16 cellular contexts compared by ENCODE assay signal in genomic region chr7:121546632-121547340, GRCh38.
DNase-seq lines count a peak whose midpoint lies in the region; ATAC-seq, FAIRE-seq and TF ChIP-seq lines count a peak whose summit lies in the region.
"Had no signal": no experiment of that assay in that cellular context is flagged by ENCODE, and none has a peak within 500 bp of the region (broad histone marks: within the 10 kb centered on the region; RNA-seq: fewer than 3 reads in every experiment).

No MANE protein-coding gene starts in this region.

- 1% methylated on average over 4 of the region's 4 CpGs for WGBS in K562 (ENCODE audit: insufficient coverage, low coverage, missing lambda C conversion rate)

- no peaks in the 10 kb centered on the region for H3K27me3 ChIP-seq in K562 (ENCODE audit: control insufficient read depth in 2 of 2, insufficient read depth in 2 of 2, low read length in 2 of 2)
- H3K27me3 ChIP-seq in Karpas-422 (ENCODE audit: low read length) = no peaks in the 10 kb centered on the region
- H3K27me3 ChIP-seq: upper lobe of left lung had no signal

- H3K9me3 ChIP-seq in K562 (replicated peaks; ENCODE audit: control insufficient read depth, insufficient read depth, low read depth, low read length) = no peaks in the 10 kb centered on the region
- no peaks in the 10 kb centered on the region for H3K9me3 ChIP-seq in Karpas-422 (ENCODE audit: low read length)
- H3K9me3 ChIP-seq: upper lobe of left lung had no signal

- H3K36me3 ChIP-seq in K562 (ENCODE audit: control insufficient read depth, insufficient read depth, low read length) (no peaks in the 10 kb centered on the region), Karpas-422 (ENCODE audit: insufficient read depth, low read length) (no peaks in the 10 kb centered on the region)
- H3K36me3 ChIP-seq: upper lobe of left lung had no signal

- H4K20me1 ChIP-seq in K562 (replicated peaks; ENCODE audit: control insufficient read depth, insufficient read depth, low read length) (no peaks in the 10 kb centered on the region), Karpas-422 (ENCODE audit: insufficient read depth, low read depth, low read length) (no peaks in the 10 kb centered on the region)

- no peaks in the 10 kb centered on the region for H3K27me3 Mint-ChIP-seq in Calu3 (ENCODE audit: unreplicated experiment)
- H3K27me3 Mint-ChIP-seq in natural killer cell treated with Interleukin-12 subunit alpha and Interleukin-12 subunit beta and Interleukin-15 and Interleukin-18, amount 100 ng/mL, for 72 hours = no peaks in the 10 kb centered on the region

- H3K9me2 ChIP-seq in Karpas-422 (replicated peaks; ENCODE audit: insufficient read depth, low read length) = no peaks in the 10 kb centered on the region

- no peak overlapping the region for H3K27ac ChIP-seq in K562 (ENCODE audit: extremely low read depth, low read depth, low read length)
- H3K27ac ChIP-seq in Karpas-422 (ENCODE audit: low read length) = no peak overlapping the region
- H3K27ac ChIP-seq: coronary artery, upper lobe of left lung had no signal

- ATAC-seq in K562 (no peak), GM21360 (IDR thresholded peaks at IDR 0.05; ENCODE audit: unreplicated experiment) (no peak)
- ATAC-seq in natural killer cell treated with Interleukin-12 subunit alpha and Interleukin-12 subunit beta and Interleukin-15 and Interleukin-18, amount 100 ng/mL, for 72 hours = no peak

- POLR2A ChIA-PET in K562 (lab: Yijun Ruan, JAX) = interaction anchor here (0.6 to 1.6 kb wide), 3 partner anchors 12 to 185 kb away, joined by 3 to 6 read pairs (median 3); no protein-coding TSS in a partner anchor

- peaks cover 25% of the 10 kb centered on the region for H3K4me1 Mint-ChIP-seq in Calu3 (ENCODE audit: low read depth, unreplicated experiment)
- peaks cover 37 to 41% of the 10 kb centered on the region in 2 donors for H3K4me1 Mint-ChIP-seq in natural killer cell treated with Interleukin-12 subunit alpha and Interleukin-12 subunit beta and Interleukin-15 and Interleukin-18, amount 100 ng/mL, for 72 hours (ENCODE audit: low read depth in 2 of 2)

- intact Hi-C loops in Calu3 (cut with micrococcal nuclease; ENCODE audit: unreplicated experiment) = loop anchor here (1.0 to 10.0 kb wide), 5 partner anchors 109 to 449 kb away; no protein-coding TSS in a partner anchor
- intact Hi-C loops in K562 (cut with micrococcal nuclease) = loop anchor here (1.0 to 10.0 kb wide), 6 partner anchors 179 to 754 kb away; partner anchors contain the start of gene CPED1

- H2AFZ ChIP-seq in K562 (ENCODE audit: low read depth, low read length) (no peak overlapping the region), Karpas-422 (ENCODE audit: low read length) (no peak overlapping the region)

- H3K4me2 ChIP-seq in K562 (ENCODE audit: insufficient read depth, low read length) (no peak overlapping the region), Karpas-422 (ENCODE audit: low read depth, low read length, poor library complexity, severe bottlenecking) (no peak overlapping the region)

- H3K79me2 ChIP-seq in K562 (ENCODE audit: control insufficient read depth, insufficient read depth, low read length) = no peaks in the 10 kb centered on the region
- no peaks in the 10 kb centered on the region for H3K79me2 ChIP-seq in Karpas-422 (ENCODE audit: low read length)

- H3K36me3 Mint-ChIP-seq in Calu3 (ENCODE audit: insufficient read depth, unreplicated experiment) = peaks cover 9% of the 10 kb centered on the region
- peaks cover 11% of the 10 kb centered on the region for H3K36me3 Mint-ChIP-seq in natural killer cell treated with Interleukin-12 subunit alpha and Interleukin-12 subunit beta and Interleukin-15 and Interleukin-18, amount 100 ng/mL, for 72 hours

- no peak for TF ChIP-seq EP300 in K562 (IDR thresholded peaks at IDR 0.05; ENCODE audit: low read length)

- BruUV-seq in Calu3 (replicated peaks; lab: Mats Ljungman, UMichigan) = no TSS peak
- BruUV-seq in K562 (replicated peaks; lab: Mats Ljungman, UMichigan) = no TSS peak

- H3K4me1 ChIP-seq in K562 (replicated peaks in 1 of 2; ENCODE audit: control insufficient read depth in 2 of 2, insufficient read depth in 2 of 2, low read length in 2 of 2) (no peaks in the 10 kb centered on the region), Karpas-422 (ENCODE audit: low read length) (no peaks in the 10 kb centered on the region)
- H3K4me1 ChIP-seq: upper lobe of left lung had no signal

- no peaks in the 10 kb centered on the region for H3K9me3 Mint-ChIP-seq in Calu3 (ENCODE audit: low read depth, unreplicated experiment)
- H3K9me3 Mint-ChIP-seq in natural killer cell treated with Interleukin-12 subunit alpha and Interleukin-12 subunit beta and Interleukin-15 and Interleukin-18, amount 100 ng/mL, for 72 hours = no peaks in the 10 kb centered on the region

- H3K9me1 ChIP-seq in K562 (ENCODE audit: control insufficient read depth, insufficient read depth, low read length) = no peaks in the 10 kb centered on the region

- CTCF ChIA-PET in Calu3 (lab: Charles Lee) = interaction anchor here (0.6 to 1.8 kb wide), 9 partner anchors 16 to 448 kb away, joined by 3 to 7 read pairs (median 3); no protein-coding TSS in a partner anchor
- CTCF ChIA-PET in K562 (lab: Yijun Ruan, JAX; ENCODE audit: low intra/inter-chr PET ratio) = interaction anchor here (1.1 to 4.6 kb wide), 5 partner anchors 150 to 448 kb away, joined by 3 to 104 read pairs (median 5); partner anchors contain the start of gene FAM3C

- peak overlapping the region; percentile 42 for H3K27ac Mint-ChIP-seq in Calu3 (ENCODE audit: unreplicated experiment)
- H3K27ac Mint-ChIP-seq in natural killer cell treated with Interleukin-12 subunit alpha and Interleukin-12 subunit beta and Interleukin-15 and Interleukin-18, amount 100 ng/mL, for 72 hours = peak overlapping the region; percentile 92 to 95
- H3K27ac Mint-ChIP-seq: activated naive CD4-positive, alpha-beta T cell treated with anti-CD3 and anti-CD28 coated beads for 36 hours; mesothelial cell of epicardium had no signal

- no peak overlapping the region for H3K9ac ChIP-seq in K562 (ENCODE audit: insufficient read depth in 1 of 2, low read depth in 2 of 2, low read length in 2 of 2)
- no peak overlapping the region for H3K9ac ChIP-seq in Karpas-422 (ENCODE audit: low read length)

- no peak for TF ChIP-seq RAD21 in K562 (CRISPR knock-in tag; conservative IDR thresholded peaks at IDR 0.05 in 1 of 2, IDR thresholded peaks at IDR 0.05 in 1 of 2)

- TF ChIP-seq CTCF in Calu3 (IDR thresholded peaks at IDR 0.05; ENCODE audit: unreplicated experiment) = no peak
- no peak for TF ChIP-seq CTCF in K562 (IDR thresholded peaks at IDR 0.05 in 2 of 3, conservative IDR thresholded peaks at IDR 0.05 in 1 of 3; ENCODE audit: insufficient read depth in 2 of 3, low read depth in 1 of 3, low read length in 3 of 3)

- TF ChIP-seq POLR2A in K562 (conservative IDR thresholded peaks at IDR 0.05) = no peak

- DNase-seq in Calu3 (no peak), NCI-H1105 (lab: John Stamatoyannopoulos, UW) (peak; percentile 54), K562 (ENCODE audit: extremely low read depth in 1 of 4, low spot score in 3 of 4) (no peak), NCI-H526 (lab: John Stamatoyannopoulos, UW) (no peak), Karpas-422 (no peak)
- DNase-seq in natural killer cell treated with Interleukin-12 subunit alpha and Interleukin-12 subunit beta and Interleukin-15 and Interleukin-18, amount 100 ng/mL, for 72 hours (ENCODE audit: low spot score) = no peak
- DNase-seq in effector CD8-positive, alpha-beta T cell (lab: John Stamatoyannopoulos, UW) = no peak
- DNase-seq: activated CD4-positive, alpha-beta T cell treated with anti-CD3 and anti-CD28 coated beads for 48 hours; activated naive CD4-positive, alpha-beta T cell treated with anti-CD3 and anti-CD28 coated beads for 36 hours; NCI-H1048; stimulated activated naive CD8-positive, alpha-beta T cell treated with anti-CD3 and anti-CD28 coated beads, Interleukin-15, Interleukin-2, amounts not matched to agents 100 U/mL and 50 U/mL, for 24 hours; upper lobe of left lung had no signal

- FAIRE-seq in K562 (lab: Jason Lieb, UNC) = no peak

- H3K4me3 ChIP-seq in K562 = no peak overlapping the region
- H3K4me3 ChIP-seq in Karpas-422 (ENCODE audit: low read length) = no peak overlapping the region
- H3K4me3 ChIP-seq: coronary artery, upper lobe of left lung had no signal

- in situ Hi-C loops in K562 (cut with MboI) = loop anchor here (5.0 to 25.0 kb wide), 2 partner anchors 184 to 759 kb away; no protein-coding TSS in a partner anchor

- no peak overlapping the region for H3K4me3 Mint-ChIP-seq in Calu3 (ENCODE audit: low read depth, unreplicated experiment)
- H3K4me3 Mint-ChIP-seq in natural killer cell treated with Interleukin-12 subunit alpha and Interleukin-12 subunit beta and Interleukin-15 and Interleukin-18, amount 100 ng/mL, for 72 hours = no peak overlapping the region
- H3K4me3 Mint-ChIP-seq: activated naive CD4-positive, alpha-beta T cell treated with anti-CD3 and anti-CD28 coated beads for 36 hours; mesothelial cell of epicardium; neural crest cell had no signal

TF ChIP-seq in K562, 482 proteins besides CTCF, POLR2A, EP300 and RAD21:
- TF ChIP-seq CEBPG (CRISPR knock-in tag; IDR thresholded peaks at IDR 0.05) (no peak), CEBPG (tag; conservative IDR thresholded peaks at IDR 0.05 in 1 of 2, IDR thresholded peaks at IDR 0.05 in 1 of 2) (0 out of 4 replicates have a peak, but pooled peaks of 1 of the 2 experiments have one; percentile 9), RBM22 (IDR thresholded peaks at IDR 0.05; ENCODE audit: low read depth, low read length, poor library complexity, severe bottlenecking) (no peak), MAFG (tag; conservative IDR thresholded peaks at IDR 0.05) (peak; percentile 44), EGR1 (conservative IDR thresholded peaks at IDR 0.05) (no peak), C11orf30 (IDR thresholded peaks at IDR 0.05; ENCODE audit: low read depth) (peak; percentile 56), ZNF589 (CRISPR knock-in tag; IDR thresholded peaks at IDR 0.05; ENCODE audit: low read depth) (no peak), ZBTB1 (CRISPR knock-in tag; IDR thresholded peaks at IDR 0.05; ENCODE audit: borderline replicate concordance, low read depth) (no peak), HMG20A (CRISPR knock-in tag; conservative IDR thresholded peaks at IDR 0.05) (no peak), ZNF316 (IDR thresholded peaks at IDR 0.05) (peak; percentile 41), ZNF224 (CRISPR knock-in tag; IDR thresholded peaks at IDR 0.05) (no peak), MAFF (IDR thresholded peaks at IDR 0.05; ENCODE audit: low read length) (peak; percentile 32)
